Comparison of ENCODE assay signal across 1 cellular context in the genomic region with DNA sequence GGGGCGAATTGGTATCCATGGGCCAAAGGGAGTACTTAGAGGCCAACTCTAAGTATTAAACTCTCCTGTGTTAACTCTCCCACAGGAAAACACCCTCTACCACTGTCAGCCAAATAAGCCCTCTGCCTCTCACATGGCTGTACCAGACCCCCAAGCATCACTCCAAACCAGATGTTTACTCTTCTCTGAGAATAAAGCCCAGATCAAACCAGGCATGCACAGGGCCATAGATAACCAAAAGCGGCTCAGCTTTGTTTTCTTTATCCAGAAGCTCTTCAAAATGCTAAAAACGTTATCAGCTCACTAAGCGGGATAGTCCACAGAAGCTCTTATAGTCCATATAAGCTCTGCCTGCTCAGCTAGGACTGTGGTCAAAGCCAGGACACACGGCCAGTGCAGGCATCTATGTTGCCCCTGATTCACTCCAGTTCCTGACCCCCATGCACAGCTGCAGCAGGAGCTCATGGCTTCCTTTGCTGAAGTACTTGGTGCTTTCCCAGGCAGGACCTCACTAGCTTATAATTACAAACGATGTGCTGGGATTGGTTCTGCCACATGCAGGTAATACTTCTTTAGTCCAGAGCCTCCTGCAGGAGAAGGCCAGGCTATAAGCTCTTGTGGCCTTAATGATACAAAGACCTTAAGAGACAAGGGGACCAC.
TF ChIP-seq lines count a peak whose summit lies in the region.

No MANE protein-coding gene starts in this region.

TF ChIP-seq in HEK293, 187 proteins besides CTCF, POLR2A, EP300 and RAD21:
- TF ChIP-seq GLI4 (tag by site-specific recombination; IDR thresholded peaks at IDR 0.05) (no peak), ZNF600 (tag by site-specific recombination; IDR thresholded peaks at IDR 0.05) (0 out of 2 replicates have a peak, but pooled peaks have one; percentile 26)
